Comparison of ENCODE assay signal across 9 cellular contexts in genomic region chr7:26345837-26346236, GRCh38.
"Had no signal": no experiment of that assay in that cellular context is flagged by ENCODE, and none has a peak within 500 bp of the region (broad histone marks: within the 10 kb centered on the region; RNA-seq: fewer than 3 reads in every experiment).

No MANE protein-coding gene starts in this region.

- H3K36me3 ChIP-seq: cardiac muscle cell, thyroid gland had no signal

- H3K27me3 ChIP-seq: cardiac muscle cell, thyroid gland had no signal

- ATAC-seq: effector memory CD8-positive, alpha-beta T cell; left lobe of liver; T-cell had no signal

- DNase-seq: dermis blood vessel endothelial cell; effector memory CD8-positive, alpha-beta T cell; foreskin melanocyte; retina; stimulated activated naive CD4-positive, alpha-beta T cell; T-cell; thyroid gland had no signal

- H3K4me3 ChIP-seq: cardiac muscle cell, thyroid gland had no signal

- H3K27ac ChIP-seq: cardiac muscle cell, thyroid gland had no signal

- H3K9me3 ChIP-seq: thyroid gland had no signal
